8 cellular contexts compared by ENCODE assay signal in genomic region chr17:73091770-73092517, GRCh38. TPM values are rescaled to one million over a fixed set of nuclear protein-coding genes. Genes with fewer than 3 reads are reported as not detected.
DNase-seq lines count a peak whose midpoint lies in the region; ATAC-seq and TF ChIP-seq lines count a peak whose summit lies in the region.

No MANE protein-coding gene starts in this region.

- H3K9ac ChIP-seq in colonic mucosa (ENCODE audit: low read depth in 2 of 2, low read length in 2 of 2) (peak overlapping the region; percentile 70 to 75), liver (ENCODE audit: low read depth in 1 of 2, low read length in 2 of 2) (peak overlapping the region; percentile 16 to 24)

- H3K27ac Mint-ChIP-seq in activated T-cell treated with anti-CD3 and anti-CD28 coated beads, Interleukin-2, amount 50 U/mL, for 24 hours, result peak overlapping the region; percentile 96

- H3K27me3 Mint-ChIP-seq in activated T-cell treated with anti-CD3 and anti-CD28 coated beads, Interleukin-2, amount 50 U/mL, for 24 hours, result peaks cover 5% of the 10 kb centered on the region

- no peak for TF ChIP-seq RAD21 in liver (IDR thresholded peaks at IDR 0.05)

- no peaks in the 10 kb centered on the region for H3K9me3 ChIP-seq in Panc1 (ENCODE audit: control insufficient read depth, insufficient read depth, low read depth, low read length)
- H3K9me3 ChIP-seq in colonic mucosa, result no peaks in the 10 kb centered on the region
- no peaks in the 10 kb centered on the region for H3K9me3 ChIP-seq in liver (ENCODE audit: control insufficient read depth in 4 of 4, low read length in 3 of 4)

- BruUV-seq in Panc1 (replicated peaks; lab: Mats Ljungman, UMichigan), result TSS peak; percentile 89

- H3K4me1 ChIP-seq in Panc1 (ENCODE audit: control insufficient read depth, insufficient read depth, low read length), result peaks cover 21% of the 10 kb centered on the region
- H3K4me1 ChIP-seq in colonic mucosa, result no peaks in the 10 kb centered on the region
- peaks cover 11 to 32% (median 27%) of the 10 kb centered on the region in 4 donors for H3K4me1 ChIP-seq in liver (ENCODE audit: control insufficient read depth in 4 of 4, insufficient read depth in 4 of 4, low read length in 3 of 4)

- in situ Hi-C loops in Panc1 (cut with HindIII; ENCODE audit: low pct_unique_long_range_greater_than_20kb, low sequenced_read_pairs), result no loop called here

- H3K27ac ChIP-seq in Panc1 (ENCODE audit: low read length) (peak overlapping the region; percentile 84), colonic mucosa (peak overlapping the region; percentile 11), liver (ENCODE audit: low read depth in 1 of 2, low read length in 2 of 2) (peak overlapping the region; percentile 11 to 37)

- peaks cover 25% of the 10 kb centered on the region for H3K36me3 Mint-ChIP-seq in activated T-cell treated with anti-CD3 and anti-CD28 coated beads, Interleukin-2, amount 50 U/mL, for 24 hours (ENCODE audit: low read depth)

- TF ChIP-seq CTCF in Panc1 (IDR thresholded peaks at IDR 0.05) (no peak), colonic mucosa (IDR thresholded peaks at IDR 0.05) (no peak), liver (IDR thresholded peaks at IDR 0.05; ENCODE audit: low read depth, low read length, missing input control) (no peak), GM10266 (IDR thresholded peaks at IDR 0.05; ENCODE audit: control insufficient read depth, insufficient read depth, low read depth, missing control alignments) (no peak)

- H3K4me1 Mint-ChIP-seq in activated T-cell treated with anti-CD3 and anti-CD28 coated beads, Interleukin-2, amount 50 U/mL, for 24 hours (ENCODE audit: low read depth), result peaks cover 26% of the 10 kb centered on the region

- peak; percentile 11 for ATAC-seq in HG02943 (IDR thresholded peaks at IDR 0.05; ENCODE audit: low read depth, unreplicated experiment)
- ATAC-seq in Panc1, result peak; percentile 64

- peak overlapping the region; percentile 94 for H3K4me3 Mint-ChIP-seq in activated T-cell treated with anti-CD3 and anti-CD28 coated beads, Interleukin-2, amount 50 U/mL, for 24 hours

- H3K9me3 Mint-ChIP-seq in activated T-cell treated with anti-CD3 and anti-CD28 coated beads, Interleukin-2, amount 50 U/mL, for 24 hours, result no peaks in the 10 kb centered on the region

- no peaks in the 10 kb centered on the region; the same call in 1 of the 2 replicates for H3K36me3 ChIP-seq in Panc1 (ENCODE audit: control insufficient read depth, insufficient read depth, low read length)
- no peaks in the 10 kb centered on the region for H3K36me3 ChIP-seq in colonic mucosa
- H3K36me3 ChIP-seq in liver (ENCODE audit: control insufficient read depth in 4 of 4, insufficient read depth in 3 of 4, low read depth in 1 of 4, low read length in 3 of 4), result peaks cover 0 to 9% (median 5%) of the 10 kb centered on the region in 4 donors

- H3K4me3 ChIP-seq in Panc1 (ENCODE audit: low read depth in 2 of 2, low read length in 2 of 2), result peak overlapping the region; percentile 62 to 80
- H3K4me3 ChIP-seq in colonic mucosa, result peak overlapping the region; percentile 72
- H3K4me3 ChIP-seq in liver (ENCODE audit: low read depth in 1 of 3, low read length in 3 of 3), result peak overlapping the region; percentile 70 to 91 (median 76)

- H3K27me3 ChIP-seq in Panc1 (ENCODE audit: control insufficient read depth, insufficient read depth, low read length), result no peaks in the 10 kb centered on the region
- H3K27me3 ChIP-seq in colonic mucosa, result no peaks in the 10 kb centered on the region
- no peaks in the 10 kb centered on the region for H3K27me3 ChIP-seq in liver (ENCODE audit: control insufficient read depth in 4 of 4, insufficient read depth in 4 of 4, low read length in 3 of 4)

- WGBS in liver, result 7% methylated on average over 20 of the region's 20 CpGs

- POLR2A ChIA-PET in Panc1 (lab: Charles Lee), result interaction anchor here (0.5 kb wide), 1 partner anchor 8 kb away, joined by 4 read pairs; no protein-coding TSS in a partner anchor

- intact Hi-C loops in Panc1 (cut with micrococcal nuclease; ENCODE audit: unreplicated experiment), result loop anchor here (10.0 kb wide), 1 partner anchor 97 kb away; no protein-coding TSS in a partner anchor
- intact Hi-C loops in colonic mucosa (cut with DNase I), result no loop called here

- no peak for DNase-seq in activated T-cell treated with anti-CD3 and anti-CD28 coated beads, Interleukin-2, amount 50 U/mL, for 24 hours
- DNase-seq in activated T-cell treated with anti-CD3 and anti-CD28 coated beads, Interleukin-2, amount 50 U/mL, for 1 hour, result no peak
- no peak for DNase-seq in Panc1 (ENCODE audit: low read depth, low spot score)
- peak; percentile 60 for DNase-seq in colonic mucosa
- DNase-seq in superior temporal gyrus (ENCODE audit: extremely low spot score), result peak; percentile 71
- DNase-seq in GM10266 (ENCODE audit: extremely low spot score), result no peak

- CTCF ChIA-PET in Panc1 (lab: Charles Lee), result no interaction called here

TF ChIP-seq in liver, 16 proteins besides CTCF, POLR2A, EP300 and RAD21:
- TF ChIP-seq YY1 (IDR thresholded peaks at IDR 0.05) (no peak), NR2F2 (IDR thresholded peaks at IDR 0.05) (no peak), MAX (IDR thresholded peaks at IDR 0.05) (no peak), GABPA (IDR thresholded peaks at IDR 0.05 in 1 of 2, conservative IDR thresholded peaks at IDR 0.05 in 1 of 2) (no peak), RXRA (IDR thresholded peaks at IDR 0.05) (no peak), JUND (IDR thresholded peaks at IDR 0.05) (no peak), EGR1 (IDR thresholded peaks at IDR 0.05; ENCODE audit: low read depth in 2 of 2) (no peak)

RNA-seq across cellular contexts. Expression of gene SLC39A11, which starts 0.5 kb away (rescaled TPM):
- total RNA-seq in Panc1 (2021; ENCODE audit: unreplicated experiment) (56.1 TPM), colonic mucosa (10 to 100 TPM; 57.7 to 60.0 TPM), liver (10 to 100 TPM; 34.6 to 44.9 TPM)
- polyA plus RNA-seq in Panc1 (2012; ENCODE audit: insufficient read length), result 31.5 TPM
- 10 to 100 TPM; 18.9 to 21.8 TPM for polyA plus RNA-seq in liver

Comparison
In these comparisons a context has a peak if more than half of its experiments do, and no peak if none do; other contexts are left out.
1. DNase-seq: peak in colonic mucosa (single experiment) and superior temporal gyrus (single experiment); none in activated T-cell treated with anti-CD3 and anti-CD28 coated beads, Interleukin-2, amount 50 U/mL, for 24 hours (single experiment), activated T-cell treated with anti-CD3 and anti-CD28 coated beads, Interleukin-2, amount 50 U/mL, for 1 hour (single experiment), Panc1 (single experiment) and GM10266 (single experiment).
2. H3K27ac ChIP-seq: peak in every context shown above with its lines; median percentile 84 in Panc1; 24 in liver; 11 in colonic mucosa.
3. Peak in every context shown above with its lines, with median percentiles within 50 percentile points of each other: H3K4me3 ChIP-seq.